In genomic region chr1:47898156-47898825, GRCh38 we compare ENCODE assay signal across 1 cellular context.
TF ChIP-seq lines count a peak whose summit lies in the region.

No MANE protein-coding gene starts in this region.

TF ChIP-seq in H1, 55 proteins besides CTCF, POLR2A, EP300 and RAD21 (continued from another document):
- TF ChIP-seq SRF (IDR thresholded peaks at IDR 0.05; ENCODE audit: low read depth, low read length) (no peak), RFX5 (IDR thresholded peaks at IDR 0.05; ENCODE audit: borderline replicate concordance, low read depth, low read length) (no peak), SIX5 (IDR thresholded peaks at IDR 0.05; ENCODE audit: low read depth, low read length) (no peak), E2F6 (IDR thresholded peaks at IDR 0.05) (no peak), CTBP2 (IDR thresholded peaks at IDR 0.05; ENCODE audit: borderline replicate concordance, insufficient read depth, insufficient read length, low read length) (peak; percentile 55), RNF2 (IDR thresholded peaks at IDR 0.05; ENCODE audit: borderline replicate concordance, low read depth, low read length, missing control alignments, poor library complexity, severe bottlenecking) (no peak), KDM5A (IDR thresholded peaks at IDR 0.05; ENCODE audit: low read length) (no peak), POLR2AphosphoS5 (IDR thresholded peaks at IDR 0.05; ENCODE audit: low read depth, low read length) (no peak), HDAC2 (IDR thresholded peaks at IDR 0.05; ENCODE audit: borderline replicate concordance in 1 of 2, low read depth in 2 of 2, low read length in 2 of 2) (no peak), NANOG (IDR thresholded peaks at IDR 0.05; ENCODE audit: insufficient read depth, low read depth, low read length, poor library complexity, severe bottlenecking) (peak; percentile 26), TAF1 (IDR thresholded peaks at IDR 0.05; ENCODE audit: low read depth, low read length) (no peak), GABPA (IDR thresholded peaks at IDR 0.05; ENCODE audit: borderline replicate concordance, insufficient read depth, low read length) (no peak)
